In the genomic region with DNA sequence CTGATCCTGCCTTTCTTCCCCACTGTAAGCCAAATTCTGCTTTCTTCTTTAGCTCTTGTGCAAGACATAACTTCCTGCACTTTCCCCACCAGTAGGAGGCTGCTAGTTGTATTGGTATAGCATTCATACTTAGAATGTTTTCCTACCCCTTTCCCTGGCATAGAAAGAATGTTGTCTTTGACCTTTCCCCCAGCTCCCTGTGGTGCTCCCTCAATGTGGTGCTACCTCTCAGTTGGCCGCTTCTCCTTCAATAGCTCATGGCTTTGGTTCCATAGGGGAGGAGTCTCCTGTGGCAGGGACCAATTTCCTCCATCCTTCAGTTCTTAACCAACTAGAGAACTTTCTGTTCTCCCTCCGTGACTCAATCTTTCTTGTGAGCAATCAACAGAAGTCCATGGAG, we compare ENCODE assay signal across 11 cellular contexts.
DNase-seq lines count a peak whose midpoint lies in the region; ATAC-seq and TF ChIP-seq lines count a peak whose summit lies in the region.
"Had no signal": no experiment of that assay in that cellular context is flagged by ENCODE, and none has a peak within 500 bp of the region (broad histone marks: within the 10 kb centered on the region; RNA-seq: fewer than 3 reads in every experiment).

No MANE protein-coding gene starts in this region.

- H3K36me3 ChIP-seq in ACC112 (ENCODE audit: insufficient read depth, low read length) (no peaks in the 10 kb centered on the region), ascending aorta (no peaks in the 10 kb centered on the region)
- H3K36me3 ChIP-seq: SJSA1 had no signal

- no peaks in the 10 kb centered on the region for H3K79me2 ChIP-seq in ACC112 (ENCODE audit: control insufficient read depth, insufficient read depth, low read length, unreplicated experiment)

- H3K27me3 ChIP-seq in ACC112 (ENCODE audit: insufficient read depth, low read length) (no peaks in the 10 kb centered on the region), ascending aorta (no peaks in the 10 kb centered on the region)
- H3K27me3 ChIP-seq: SJSA1 had no signal

- H3K4me3 ChIP-seq in ACC112 (ENCODE audit: low read depth, low read length), result no peak overlapping the region
- no peak overlapping the region for H3K4me3 ChIP-seq in choroid plexus epithelial cell (ENCODE audit: low read depth, low read length)
- H3K4me3 ChIP-seq in ascending aorta, result no peak overlapping the region
- H3K4me3 ChIP-seq: SJSA1 had no signal

- TF ChIP-seq CTCF in choroid plexus epithelial cell (conservative IDR thresholded peaks at IDR 0.05; ENCODE audit: low read depth, low read length), result peak; percentile 62
- TF ChIP-seq CTCF in ascending aorta (IDR thresholded peaks at IDR 0.05), result no peak

- DNase-seq in choroid plexus epithelial cell (ENCODE audit: low read depth) (peak; percentile 96), GOT3 (lab: John Stamatoyannopoulos, UW) (no peak), ascending aorta (ENCODE audit: low spot score in 2 of 2) (no peak), NCI-H524 treated with DMSO at 0.1 percent for 48 hours (lab: John Stamatoyannopoulos, UW) (no peak)
- DNase-seq: glutamatergic neuron; stimulated activated CD4-positive, alpha-beta T cell treated with anti-CD3 and anti-CD28 coated beads, Interleukin-4, amount 100 ng/mL, for 4 hours had no signal

- ATAC-seq in GM19023 (IDR thresholded peaks at IDR 0.05; ENCODE audit: unreplicated experiment) (peak; percentile 27), HG03439 (IDR thresholded peaks at IDR 0.05; ENCODE audit: unreplicated experiment) (peak; percentile 7), HG03521 (IDR thresholded peaks at IDR 0.05; ENCODE audit: unreplicated experiment) (no peak)

- H2AFZ ChIP-seq in ACC112 (ENCODE audit: low read length, unreplicated experiment), result peak overlapping the region; percentile 55

- peaks cover 27% of the 10 kb centered on the region for H3K4me1 ChIP-seq in ACC112 (ENCODE audit: control insufficient read depth, insufficient read depth, low read length, unreplicated experiment)
- H3K4me1 ChIP-seq in ascending aorta, result no peaks in the 10 kb centered on the region

- H3K27ac ChIP-seq in ACC112 (ENCODE audit: low read depth, low read length) (peak overlapping the region; percentile 64; the same call in 1 of the 2 replicates), ascending aorta (no peak overlapping the region)

- intact Hi-C loops in ascending aorta (cut with DNase I), result no loop called here

- no peaks in the 10 kb centered on the region for H3K9me3 ChIP-seq in ascending aorta
- H3K9me3 ChIP-seq: SJSA1 had no signal
